In the genomic region with DNA sequence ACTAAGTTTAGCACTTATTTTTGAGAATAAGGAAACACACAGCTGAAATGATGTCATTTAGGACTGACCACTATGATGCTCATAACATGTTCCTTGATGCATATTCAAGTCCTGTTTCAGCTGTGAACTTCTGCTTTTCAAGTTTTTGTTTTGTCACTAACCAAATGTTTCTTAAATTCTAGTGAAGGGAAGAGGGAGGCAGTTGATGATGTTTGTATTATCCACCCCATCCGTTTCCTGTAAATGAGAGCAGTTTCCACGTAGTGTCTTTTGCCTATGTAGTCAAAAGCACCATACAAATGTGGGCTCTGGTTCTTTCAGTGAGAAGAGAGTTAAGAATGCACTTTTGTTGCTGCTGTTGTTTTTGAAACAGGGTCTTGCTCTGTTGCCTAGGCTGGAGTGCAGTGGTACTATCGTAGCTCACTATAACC, we compare ENCODE assay signal across 7 cellular contexts.
A peak's percentile ranks its signal among the peaks of the same experiment; 100 is the strongest.
DNase-seq lines count a peak whose midpoint lies in the region; ATAC-seq and FAIRE-seq lines count a peak whose summit lies in the region.

No MANE protein-coding gene starts in this region.

- DNase-seq in SKM-1 treated with dmso at 0.1 percent for 144 hours (lab: John Stamatoyannopoulos, UW; ENCODE audit: unreplicated experiment) (peak; percentile 60), naive B cell (peak; percentile 89), HTR-8/SVneo (ENCODE audit: insufficient read length, low spot score) (no peak), NCI-H1048 (lab: John Stamatoyannopoulos, UW) (no peak), amniotic stem cell (lab: John Stamatoyannopoulos, UW) (no peak)

- H3K4me3 Mint-ChIP-seq in naive B cell = peak overlapping the region; percentile 18 to 85 (median 68)

- peaks cover 0 to 4% of the 10 kb centered on the region in 2 donors for H3K36me3 Mint-ChIP-seq in naive B cell

- H3K27me3 Mint-ChIP-seq in naive B cell = no peaks in the 10 kb centered on the region

- no peaks in the 10 kb centered on the region for H3K9me3 Mint-ChIP-seq in naive B cell

- FAIRE-seq in HTR-8/SVneo (lab: Jason Lieb, UNC) = no peak

- peak overlapping the region; percentile 97 to 99 (median 99) for H3K27ac Mint-ChIP-seq in naive B cell

- peak; percentile 53 for ATAC-seq in GM19324 (IDR thresholded peaks at IDR 0.05; ENCODE audit: low FRiP score, unreplicated experiment)
- peak; percentile 60 for ATAC-seq in HG02943 (IDR thresholded peaks at IDR 0.05; ENCODE audit: low read depth, unreplicated experiment)
- ATAC-seq in naive B cell (ENCODE audit: low read depth in 2 of 2) = peak; percentile 69 to 73

- H3K4me1 Mint-ChIP-seq in naive B cell = peaks cover 40 to 84% (median 51%) of the 10 kb centered on the region in 3 donors

Comparison
In these comparisons a context has a peak if more than half of its experiments do, and no peak if none do; other contexts are left out.
1. DNase-seq: peak in SKM-1 treated with dmso at 0.1 percent for 144 hours (single experiment) and naive B cell (single experiment); none in HTR-8/SVneo (single experiment), NCI-H1048 (single experiment) and amniotic stem cell (single experiment).
2. Peak in every context shown above with its lines, with median percentiles within 50 percentile points of each other: ATAC-seq.